39 cellular contexts compared by ENCODE assay signal in the genomic region with DNA sequence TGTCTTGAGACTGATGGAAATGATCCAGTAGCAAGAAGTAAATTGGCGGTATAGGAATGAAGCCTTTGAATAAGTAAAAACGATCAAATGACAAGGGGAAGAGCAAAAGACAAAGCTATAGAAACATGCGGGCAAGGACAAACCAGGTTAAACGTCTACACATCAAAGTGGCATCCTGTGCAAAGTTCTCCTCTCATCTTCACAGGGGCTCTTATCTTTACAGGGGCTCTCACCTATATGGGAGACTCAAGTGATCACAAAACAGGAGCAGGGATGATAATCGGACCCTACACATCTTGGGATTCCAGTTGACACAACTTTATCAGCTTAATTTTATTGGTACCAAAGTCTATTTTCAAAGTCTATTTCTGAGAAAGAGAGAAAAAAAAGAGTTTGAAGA.
"Had no signal": no experiment of that assay in that cellular context is flagged by ENCODE, and none has a peak within 500 bp of the region (broad histone marks: within the 10 kb centered on the region; RNA-seq: fewer than 3 reads in every experiment).

No MANE protein-coding gene starts in this region.

- DNase-seq: activated effector memory CD4-positive, alpha-beta T cell treated with anti-CD3 and anti-CD28 coated beads, Interleukin-2, amount 50 U/mL, for 16 hours; activated effector memory CD4-positive, alpha-beta T cell treated with Interleukin-2 at 50 U/mL for 16 hours; activated gamma-delta T cell; activated gamma-delta T cell treated with Interleukin-2 at 50 U/mL for 16 hours; activated naive CD4-positive, alpha-beta T cell; activated naive CD4-positive, alpha-beta T cell treated with anti-CD3 and anti-CD28 coated beads for 36 hours; activated naive CD4-positive, alpha-beta T cell treated with anti-CD3 and anti-CD28 coated beads, Interleukin-2, amount 10 ng/mL, durations not matched to agents 7 days and 5 days; activated naive CD4-positive, alpha-beta T cell treated with anti-CD3 and anti-CD28 coated beads, Interleukin-2, amount 50 U/mL, for 16 hours; activated naive CD4-positive, alpha-beta T cell treated with Interleukin-2 at 50 U/mL for 16 hours; activated naive CD8-positive, alpha-beta T cell treated with anti-CD3 and anti-CD28 coated beads for 36 hours; activated naive CD8-positive, alpha-beta T cell treated with anti-CD3 and anti-CD28 coated beads, Interleukin-2, amount 10 ng/mL, durations not matched to agents 7 days and 5 days; activated naive CD8-positive, alpha-beta T cell treated with anti-CD3 and anti-CD28 coated beads, Interleukin-2, amount 50 U/mL, for 24 hours; activated T-cell treated with anti-CD3 and anti-CD28 coated beads, Interleukin-2, amount 50 U/mL, for 1 hour; activated T-cell treated with anti-CD3 and anti-CD28 coated beads, Interleukin-2, amount 50 U/mL, for 24 hours; activated T-cell treated with anti-CD3 and anti-CD28 coated beads, Interleukin-2, amount 50 U/mL, for 4 hours; activated T-cell treated with anti-CD3 and anti-CD28 coated beads, Interleukin-2, amount 50 U/mL, for 48 hours; activated T-cell treated with anti-CD3 and anti-CD28 coated beads, Interleukin-2, amount 50 U/mL, for 72 hours; adrenal gland; amniotic stem cell; amygdala; anterior cingulate cortex; aorta; body of pancreas; brain microvascular endothelial cell; caudate nucleus; central memory CD4-positive, alpha-beta T cell; cerebellar nuclear complex had no signal

- H3K27me3 Mint-ChIP-seq: activated naive CD4-positive, alpha-beta T cell treated with anti-CD3 and anti-CD28 coated beads, Interleukin-2, amount 10 ng/mL, durations not matched to agents 7 days and 5 days; activated naive CD4-positive, alpha-beta T cell treated with anti-CD3 and anti-CD28 coated beads, Interleukin-2, amount 50 U/mL, for 24 hours; activated naive CD8-positive, alpha-beta T cell; activated naive CD8-positive, alpha-beta T cell treated with anti-CD3 and anti-CD28 coated beads for 36 hours; activated naive CD8-positive, alpha-beta T cell treated with anti-CD3 and anti-CD28 coated beads, Interleukin-2, amount 10 ng/mL, durations not matched to agents 7 days and 5 days; activated naive CD8-positive, alpha-beta T cell treated with anti-CD3 and anti-CD28 coated beads, Interleukin-2, amount 50 U/mL, for 24 hours; activated T-cell treated with anti-CD3 and anti-CD28 coated beads, Interleukin-2, amount 50 U/mL, for 24 hours; activated T-helper 17 cell treated with anti-CD3 and anti-CD28 coated beads, Interleukin-2, amount 50 U/mL, for 72 hours; central memory CD8-positive, alpha-beta T cell had no signal

- H3K36me3 ChIP-seq: adrenal gland, ascending aorta, brain microvascular endothelial cell, breast epithelium, cardiac muscle cell had no signal

- H3K9me3 Mint-ChIP-seq: activated naive CD8-positive, alpha-beta T cell treated with anti-CD3 and anti-CD28 coated beads for 36 hours; brain had no signal

- ATAC-seq: activated naive CD4-positive, alpha-beta T cell treated with anti-CD3 and anti-CD28 coated beads, Interleukin-2, amount 50 U/mL, for 72 hours; activated naive CD8-positive, alpha-beta T cell treated with anti-CD3 and anti-CD28 coated beads, Interleukin-2, amount 50 U/mL, for 24 hours; activated T-cell treated with anti-CD3 and anti-CD28 coated beads, Interleukin-2, amount 50 U/mL, for 4 hours; activated T-cell treated with anti-CD3 and anti-CD28 coated beads, Interleukin-2, amount 50 U/mL, for 72 hours; activated T-helper 17 cell treated with anti-CD3 and anti-CD28 coated beads, Interleukin-2, amount 50 U/mL, for 72 hours; body of pancreas had no signal

- H3K4me3 ChIP-seq: adrenal gland, ascending aorta, body of pancreas, breast epithelium, cardiac muscle cell had no signal

- H3K27ac Mint-ChIP-seq: activated naive CD4-positive, alpha-beta T cell treated with anti-CD3 and anti-CD28 coated beads for 36 hours; activated naive CD4-positive, alpha-beta T cell treated with anti-CD3 and anti-CD28 coated beads, Interleukin-2, amount 10 ng/mL, durations not matched to agents 7 days and 5 days; activated naive CD4-positive, alpha-beta T cell treated with anti-CD3 and anti-CD28 coated beads, Interleukin-2, amount 50 U/mL, for 24 hours; activated naive CD4-positive, alpha-beta T cell treated with anti-CD3 and anti-CD28 coated beads, Interleukin-2, amount 50 U/mL, for 72 hours; activated naive CD8-positive, alpha-beta T cell; activated naive CD8-positive, alpha-beta T cell treated with anti-CD3 and anti-CD28 coated beads for 36 hours; activated naive CD8-positive, alpha-beta T cell treated with anti-CD3 and anti-CD28 coated beads, Interleukin-2, amount 10 ng/mL, durations not matched to agents 7 days and 5 days; activated naive CD8-positive, alpha-beta T cell treated with anti-CD3 and anti-CD28 coated beads, Interleukin-2, amount 50 U/mL, for 24 hours; activated T-cell treated with anti-CD3 and anti-CD28 coated beads, Interleukin-2, amount 50 U/mL, for 24 hours; activated T-cell treated with anti-CD3 and anti-CD28 coated beads, Interleukin-2, amount 50 U/mL, for 72 hours; activated T-helper 1 cell treated with anti-CD3 and anti-CD28 coated beads, Interleukin-12 subunit alpha, Interleukin-12 subunit beta, Interleukin-2, Interleukin-4 antibody, amounts not matched to agents 30 ng/mL and 10 ng/mL and 1 ng/mL, durations not matched to agents 14 hours and 24 hours and 36 hours; activated T-helper 17 cell treated with anti-CD3 and anti-CD28 coated beads, Interleukin-2, amount 50 U/mL, for 72 hours; activated T-helper 2 cell treated with anti-CD3 and anti-CD28 coated beads, Interferon-gamma antibody, Interleukin-2, Interleukin-4, amounts not matched to agents 10 μg/mL and 5 μg/mL and 100 μg/mL, durations not matched to agents 14 hours and 24 hours and 36 hours had no signal

- H3K4me3 Mint-ChIP-seq: activated naive CD4-positive, alpha-beta T cell treated with anti-CD3 and anti-CD28 coated beads for 36 hours; activated naive CD4-positive, alpha-beta T cell treated with anti-CD3 and anti-CD28 coated beads, Interleukin-2, amount 10 ng/mL, durations not matched to agents 7 days and 5 days; activated naive CD4-positive, alpha-beta T cell treated with anti-CD3 and anti-CD28 coated beads, Interleukin-2, amount 50 U/mL, for 24 hours; activated naive CD8-positive, alpha-beta T cell; activated naive CD8-positive, alpha-beta T cell treated with anti-CD3 and anti-CD28 coated beads for 36 hours; activated naive CD8-positive, alpha-beta T cell treated with anti-CD3 and anti-CD28 coated beads, Interleukin-2, amount 10 ng/mL, durations not matched to agents 7 days and 5 days; activated naive CD8-positive, alpha-beta T cell treated with anti-CD3 and anti-CD28 coated beads, Interleukin-2, amount 50 U/mL, for 24 hours; activated T-cell treated with anti-CD3 and anti-CD28 coated beads, Interleukin-2, amount 50 U/mL, for 24 hours; activated T-cell treated with anti-CD3 and anti-CD28 coated beads, Interleukin-2, amount 50 U/mL, for 4 hours; activated T-cell treated with anti-CD3 and anti-CD28 coated beads, Interleukin-2, amount 50 U/mL, for 72 hours; activated T-helper 1 cell treated with anti-CD3 and anti-CD28 coated beads, Interleukin-12 subunit alpha, Interleukin-12 subunit beta, Interleukin-2, Interleukin-4 antibody, amounts not matched to agents 30 ng/mL and 10 ng/mL and 1 ng/mL, durations not matched to agents 14 hours and 24 hours and 36 hours; activated T-helper 17 cell treated with anti-CD3 and anti-CD28 coated beads, Interleukin-2, amount 50 U/mL, for 72 hours; brain; central memory CD8-positive, alpha-beta T cell had no signal

- H3K9me3 ChIP-seq: adrenal gland, ascending aorta, body of pancreas, breast epithelium had no signal

- H3K27ac ChIP-seq: adrenal gland, ascending aorta, body of pancreas, brain microvascular endothelial cell, breast epithelium, cardiac muscle cell had no signal

- H3K4me1 Mint-ChIP-seq: activated naive CD4-positive, alpha-beta T cell treated with anti-CD3 and anti-CD28 coated beads, Interleukin-2, amount 10 ng/mL, durations not matched to agents 7 days and 5 days; activated naive CD4-positive, alpha-beta T cell treated with anti-CD3 and anti-CD28 coated beads, Interleukin-2, amount 50 U/mL, for 24 hours; activated naive CD8-positive, alpha-beta T cell treated with anti-CD3 and anti-CD28 coated beads for 36 hours; activated naive CD8-positive, alpha-beta T cell treated with anti-CD3 and anti-CD28 coated beads, Interleukin-2, amount 10 ng/mL, durations not matched to agents 7 days and 5 days; activated naive CD8-positive, alpha-beta T cell treated with anti-CD3 and anti-CD28 coated beads, Interleukin-2, amount 50 U/mL, for 24 hours; activated T-helper 17 cell treated with anti-CD3 and anti-CD28 coated beads, Interleukin-2, amount 50 U/mL, for 72 hours; central memory CD8-positive, alpha-beta T cell had no signal

- H3K4me1 ChIP-seq: adrenal gland, ascending aorta, body of pancreas, breast epithelium had no signal

- H3K27me3 ChIP-seq: adrenal gland, ascending aorta, body of pancreas, brain microvascular endothelial cell, breast epithelium, cardiac muscle cell had no signal

- FAIRE-seq: astrocyte had no signal

- H3K36me3 Mint-ChIP-seq: activated naive CD4-positive, alpha-beta T cell treated with anti-CD3 and anti-CD28 coated beads, Interleukin-2, amount 10 ng/mL, durations not matched to agents 7 days and 5 days; activated naive CD4-positive, alpha-beta T cell treated with anti-CD3 and anti-CD28 coated beads, Interleukin-2, amount 50 U/mL, for 24 hours; activated naive CD8-positive, alpha-beta T cell; activated naive CD8-positive, alpha-beta T cell treated with anti-CD3 and anti-CD28 coated beads for 36 hours; activated naive CD8-positive, alpha-beta T cell treated with anti-CD3 and anti-CD28 coated beads, Interleukin-2, amount 10 ng/mL, durations not matched to agents 7 days and 5 days; brain had no signal
